In genomic region chr11:113871331-113871730, GRCh38 we compare ENCODE assay signal across 28 cellular contexts. TPM values are rescaled to one million over a fixed set of nuclear protein-coding genes. Genes with fewer than 3 reads are reported as not detected.
DNase-seq lines count a peak whose midpoint lies in the region; ATAC-seq and TF ChIP-seq lines count a peak whose summit lies in the region.
"Had no signal": no experiment of that assay in that cellular context is flagged by ENCODE, and none has a peak within 500 bp of the region (broad histone marks: within the 10 kb centered on the region; RNA-seq: fewer than 3 reads in every experiment).

No MANE protein-coding gene starts in this region.

- no peak overlapping the region for H3K18ac ChIP-seq in trophoblast cell (ENCODE audit: low read length)

- H3K4me3 Mint-ChIP-seq in central memory CD8-positive, alpha-beta T cell: peak overlapping the region; percentile 99
- H3K4me3 Mint-ChIP-seq in memory B cell: peak overlapping the region; percentile 37
- H3K4me3 Mint-ChIP-seq in stimulated activated effector memory CD8-positive, alpha-beta T cell treated with anti-CD3 and anti-CD28 coated beads, Interleukin-12 subunit alpha, Interleukin-12 subunit beta, amount 100 ng/mL, for 72 hours: peak overlapping the region; percentile 10
- H3K4me3 Mint-ChIP-seq: activated CD8-positive, alpha-beta T cell treated with anti-CD3 and anti-CD28 coated beads, Interleukin-2, amount 10 ng/mL, durations not matched to agents 7 days and 5 days; activated naive CD4-positive, alpha-beta T cell treated with anti-CD3 and anti-CD28 coated beads for 36 hours; activated T-cell treated with anti-CD3 and anti-CD28 coated beads, Interleukin-2, amount 50 U/mL, for 4 hours had no signal

- H3K79me2 ChIP-seq in trophoblast cell (ENCODE audit: control insufficient read depth, insufficient read depth, low read length, poor library complexity) (peaks cover 7% of the 10 kb centered on the region), MM.1S (ENCODE audit: low read length) (peaks cover 72% of the 10 kb centered on the region)

- no peak overlapping the region for H3K14ac ChIP-seq in trophoblast cell (ENCODE audit: low read length)

- no peak for DNase-seq in right atrium auricular region (ENCODE audit: low spot score)
- no peak for DNase-seq in left ventricle myocardium superior
- DNase-seq in central memory CD8-positive, alpha-beta T cell (ENCODE audit: low spot score in 2 of 2): no peak
- no peak for DNase-seq in memory B cell (ENCODE audit: low spot score in 2 of 2)
- no peak for DNase-seq in stimulated activated effector memory CD8-positive, alpha-beta T cell treated with anti-CD3 and anti-CD28 coated beads, Interleukin-12 subunit alpha, Interleukin-12 subunit beta, amount 100 ng/mL, for 72 hours (ENCODE audit: low spot score in 2 of 2)
- DNase-seq in trophoblast cell: no peak
- no peak for DNase-seq in MM.1S
- DNase-seq: activated CD8-positive, alpha-beta T cell treated with anti-CD3 and anti-CD28 coated beads, Interleukin-2, amount 10 ng/mL, durations not matched to agents 7 days and 5 days; activated naive CD4-positive, alpha-beta T cell treated with anti-CD3 and anti-CD28 coated beads for 36 hours; activated T-cell treated with anti-CD3 and anti-CD28 coated beads, Interleukin-2, amount 50 U/mL, for 4 hours; aorta; effector CD8-positive, alpha-beta T cell; GF-D8; Kasumi-1; NCI-H1105; NCI-H2081; NCI-H510A treated with DMSO at 0.1 percent for 48 hours; posterior cingulate gyrus; SK-N-SH; stimulated activated naive CD8-positive, alpha-beta T cell treated with anti-CD3 and anti-CD28 coated beads, Interleukin-15, Interleukin-2, amounts not matched to agents 100 U/mL and 50 U/mL, for 24 hours; T1000; thyroid gland had no signal

- H3K9ac ChIP-seq in trophoblast cell (ENCODE audit: low read length): no peak overlapping the region
- H3K9ac ChIP-seq in MM.1S (ENCODE audit: low read length): no peak overlapping the region
- H3K9ac ChIP-seq: SK-N-SH had no signal

- peaks cover 67% of the 10 kb centered on the region for H3K4me1 Mint-ChIP-seq in central memory CD8-positive, alpha-beta T cell
- peaks cover 33% of the 10 kb centered on the region for H3K4me1 Mint-ChIP-seq in memory B cell
- H3K4me1 Mint-ChIP-seq in stimulated activated effector memory CD8-positive, alpha-beta T cell treated with anti-CD3 and anti-CD28 coated beads, Interleukin-12 subunit alpha, Interleukin-12 subunit beta, amount 100 ng/mL, for 72 hours: peaks cover 71% of the 10 kb centered on the region

- WGBS in trophoblast cell (ENCODE audit: extremely low coverage, insufficient coverage, insufficient read length): no CpG with 5 or more reads among the region's 3 CpGs

- no peak overlapping the region for H4K91ac ChIP-seq in trophoblast cell (ENCODE audit: low read depth, low read length)

- H3K27me3 ChIP-seq in right atrium auricular region (no peaks in the 10 kb centered on the region), trophoblast cell (ENCODE audit: insufficient read depth, low read length) (no peaks in the 10 kb centered on the region), MM.1S (replicated peaks; ENCODE audit: insufficient read depth, low read length) (no peaks in the 10 kb centered on the region)
- H3K27me3 ChIP-seq: thyroid gland had no signal

- no peaks in the 10 kb centered on the region; the same call in 1 of the 2 replicates for H4K20me1 ChIP-seq in MM.1S (ENCODE audit: insufficient read depth, low read length)

- H3K9me3 ChIP-seq in right atrium auricular region (no peaks in the 10 kb centered on the region), trophoblast cell (ENCODE audit: insufficient read depth, low read depth, low read length) (peaks cover 1% of the 10 kb centered on the region), MM.1S (replicated peaks; ENCODE audit: insufficient read depth, low read length) (no peaks in the 10 kb centered on the region)
- H3K9me3 ChIP-seq: SK-N-SH, thyroid gland had no signal

- H2AFZ ChIP-seq in trophoblast cell (ENCODE audit: insufficient read depth, low read length, poor library complexity): no peak overlapping the region
- H2AFZ ChIP-seq in MM.1S (ENCODE audit: low read length): no peak overlapping the region

- H3K23ac ChIP-seq in trophoblast cell (ENCODE audit: low read length): no peak overlapping the region

- no peaks in the 10 kb centered on the region for H3K27me3 Mint-ChIP-seq in central memory CD8-positive, alpha-beta T cell
- H3K27me3 Mint-ChIP-seq in memory B cell: no peaks in the 10 kb centered on the region

- no peaks in the 10 kb centered on the region for H3K9me3 Mint-ChIP-seq in central memory CD8-positive, alpha-beta T cell
- H3K9me3 Mint-ChIP-seq in memory B cell: no peaks in the 10 kb centered on the region
- H3K9me3 Mint-ChIP-seq in stimulated activated effector memory CD8-positive, alpha-beta T cell treated with anti-CD3 and anti-CD28 coated beads, Interleukin-12 subunit alpha, Interleukin-12 subunit beta, amount 100 ng/mL, for 72 hours: no peaks in the 10 kb centered on the region
- H3K9me3 Mint-ChIP-seq: activated naive CD4-positive, alpha-beta T cell treated with anti-CD3 and anti-CD28 coated beads for 36 hours; activated T-cell treated with anti-CD3 and anti-CD28 coated beads, Interleukin-2, amount 50 U/mL, for 4 hours had no signal

- H2BK12ac ChIP-seq in trophoblast cell (ENCODE audit: low read length): no peak overlapping the region

- H3K27ac ChIP-seq in right atrium auricular region (peak overlapping the region; percentile 88 to 97), trophoblast cell (ENCODE audit: low read depth, low read length) (no peak overlapping the region), MM.1S (ENCODE audit: low read length) (no peak overlapping the region)
- H3K27ac ChIP-seq: C4-2B, skin epidermis, thyroid gland had no signal

- H2AK5ac ChIP-seq in trophoblast cell (ENCODE audit: low read length): no peak overlapping the region

- H3K4ac ChIP-seq in trophoblast cell (ENCODE audit: low read depth, low read length): no peak overlapping the region

- H3F3A ChIP-seq in MM.1S (ENCODE audit: insufficient read depth, low read length): no peaks in the 10 kb centered on the region

- no peak overlapping the region for H2BK120ac ChIP-seq in trophoblast cell (ENCODE audit: insufficient read depth, low read length, poor library complexity)

- H3K9me2 ChIP-seq in MM.1S (replicated peaks; ENCODE audit: insufficient read depth, low read length): no peaks in the 10 kb centered on the region
- H3K9me2 ChIP-seq: SK-N-SH had no signal

- no peak overlapping the region for H4K8ac ChIP-seq in trophoblast cell (ENCODE audit: low read depth, low read length)

- ATAC-seq in left ventricle myocardium superior: no peak
- ATAC-seq in central memory CD8-positive, alpha-beta T cell (replicated peaks; ENCODE audit: extremely low read depth, poor library complexity, severe bottlenecking): no peak
- no peak for ATAC-seq in memory B cell (ENCODE audit: low read depth)
- ATAC-seq in stimulated activated effector memory CD8-positive, alpha-beta T cell treated with anti-CD3 and anti-CD28 coated beads, Interleukin-12 subunit alpha, Interleukin-12 subunit beta, amount 100 ng/mL, for 72 hours: no peak
- ATAC-seq in GM21786 (IDR thresholded peaks at IDR 0.05; ENCODE audit: unreplicated experiment): no peak
- ATAC-seq: activated CD8-positive, alpha-beta T cell treated with anti-CD3 and anti-CD28 coated beads, Interleukin-2, amount 10 ng/mL, durations not matched to agents 7 days and 5 days; activated T-cell treated with anti-CD3 and anti-CD28 coated beads, Interleukin-2, amount 50 U/mL, for 4 hours; stimulated activated naive CD8-positive, alpha-beta T cell treated with anti-CD3 and anti-CD28 coated beads, Interleukin-15, Interleukin-2, amounts not matched to agents 100 U/mL and 50 U/mL, for 24 hours had no signal

- no peak overlapping the region for H4K12ac ChIP-seq in trophoblast cell (ENCODE audit: low read depth, low read length)

- TF ChIP-seq CTCF in right atrium auricular region (IDR thresholded peaks at IDR 0.05) (no peak), MM.1S (IDR thresholded peaks at IDR 0.05; ENCODE audit: low read length) (no peak)

- H3K27ac Mint-ChIP-seq in central memory CD8-positive, alpha-beta T cell (ENCODE audit: low read depth): peak overlapping the region; percentile 21
- no peak overlapping the region for H3K27ac Mint-ChIP-seq in memory B cell
- H3K27ac Mint-ChIP-seq in stimulated activated effector memory CD8-positive, alpha-beta T cell treated with anti-CD3 and anti-CD28 coated beads, Interleukin-12 subunit alpha, Interleukin-12 subunit beta, amount 100 ng/mL, for 72 hours: peak overlapping the region; percentile 53
- H3K27ac Mint-ChIP-seq: activated CD8-positive, alpha-beta T cell treated with anti-CD3 and anti-CD28 coated beads, Interleukin-2, amount 10 ng/mL, durations not matched to agents 7 days and 5 days; activated naive CD4-positive, alpha-beta T cell treated with anti-CD3 and anti-CD28 coated beads for 36 hours had no signal

- peaks cover 19% of the 10 kb centered on the region for H3K36me3 Mint-ChIP-seq in central memory CD8-positive, alpha-beta T cell (ENCODE audit: insufficient read depth)
- peaks cover 18% of the 10 kb centered on the region for H3K36me3 Mint-ChIP-seq in memory B cell
- H3K36me3 Mint-ChIP-seq in stimulated activated effector memory CD8-positive, alpha-beta T cell treated with anti-CD3 and anti-CD28 coated beads, Interleukin-12 subunit alpha, Interleukin-12 subunit beta, amount 100 ng/mL, for 72 hours: peaks cover 72% of the 10 kb centered on the region

- H3K4me3 ChIP-seq in right atrium auricular region: peak overlapping the region in 1 of 2 donors; percentile 12
- no peak overlapping the region for H3K4me3 ChIP-seq in trophoblast cell (ENCODE audit: low read depth, low read length)
- no peak overlapping the region for H3K4me3 ChIP-seq in MM.1S (ENCODE audit: low read length)
- H3K4me3 ChIP-seq: lung, skin epidermis, thyroid gland had no signal

- H3K4me1 ChIP-seq in right atrium auricular region (peaks cover 0 to 33% of the 10 kb centered on the region in 2 donors), trophoblast cell (ENCODE audit: control insufficient read depth in 1 of 2, insufficient read depth in 2 of 2, low read length in 2 of 2) (peaks cover 2 to 3% of the 10 kb centered on the region in 2 experiments), MM.1S (ENCODE audit: low read length) (peaks cover 6% of the 10 kb centered on the region; the same call in 1 of the 2 replicates)

- H2BK5ac ChIP-seq in trophoblast cell (ENCODE audit: low read depth, low read length, poor library complexity): no peak overlapping the region

- H3K4me2 ChIP-seq in trophoblast cell (ENCODE audit: low read length) (no peak overlapping the region), MM.1S (ENCODE audit: low read depth, low read length) (no peak overlapping the region)
- H3K4me2 ChIP-seq: SK-N-SH had no signal

- intact Hi-C loops in left ventricle myocardium superior (cut with micrococcal nuclease): no loop called here

- peaks cover 9% of the 10 kb centered on the region for H3K79me1 ChIP-seq in trophoblast cell (ENCODE audit: low read length)

- H3K36me3 ChIP-seq in right atrium auricular region (no peaks in the 10 kb centered on the region), trophoblast cell (ENCODE audit: control insufficient read depth in 1 of 2, insufficient read depth in 2 of 2, low read length in 2 of 2) (peaks cover 2 to 3% of the 10 kb centered on the region in 2 experiments), MM.1S (replicated peaks; ENCODE audit: insufficient read depth, low read length) (0 out of 2 replicates have a peak, but pooled peaks cover 5% of the 10 kb centered on the region)
- H3K36me3 ChIP-seq: thyroid gland had no signal

RNA-seq across cellular contexts. Expression of gene USP28, which starts 4.0 kb away (rescaled TPM):
- total RNA-seq in right atrium auricular region (100 to 1,000 TPM; 116 to 135 TPM), left ventricle myocardium superior (167 TPM)
- polyA plus RNA-seq in trophoblast cell (2013): 20.5 and 22.3 TPM in 2 replicates

RNA-seq across cellular contexts. Expression of gene HTR3B, which starts 33.3 kb away (rescaled TPM):
- total RNA-seq in right atrium auricular region: not detected
- not detected for total RNA-seq in left ventricle myocardium superior
- polyA plus RNA-seq in trophoblast cell (2013): not detected in 2 replicates
- total RNA-seq: activated CD8-positive, alpha-beta T cell treated with anti-CD3 and anti-CD28 coated beads, Interleukin-2, amount 10 ng/mL, durations not matched to agents 7 days and 5 days; activated naive CD4-positive, alpha-beta T cell treated with anti-CD3 and anti-CD28 coated beads for 36 hours; activated T-cell treated with anti-CD3 and anti-CD28 coated beads, Interleukin-2, amount 50 U/mL, for 4 hours; aorta; fibroblast of lung; lung; RPMI7951; thyroid gland had no signal
- polyA plus RNA-seq: aorta, fibroblast of lung, SK-N-SH had no signal

Comparison
In these comparisons a context has a peak if more than half of its experiments do, and no peak if none do; other contexts are left out.
1. H3K27ac ChIP-seq: peak in right atrium auricular region (2 of 2); none in trophoblast cell (single experiment) and MM.1S (single experiment).
2. H3K4me3 Mint-ChIP-seq: peak in every context shown above with its lines; median percentile 99 in central memory CD8-positive, alpha-beta T cell; 37 in memory B cell; 10 in stimulated activated effector memory CD8-positive, alpha-beta T cell treated with anti-CD3 and anti-CD28 coated beads, Interleukin-12 subunit alpha, Interleukin-12 subunit beta, amount 100 ng/mL, for 72 hours.